In genomic region chr1:241640149-241640866, GRCh38 we compare ENCODE assay signal across 8 cellular contexts. TPM values are rescaled to one million over a fixed set of nuclear protein-coding genes. Genes with fewer than 3 reads are reported as not detected.
DNase-seq lines count a peak whose midpoint lies in the region; ATAC-seq, FAIRE-seq and TF ChIP-seq lines count a peak whose summit lies in the region.

Gene CHML (minus strand): TSS chr1:241640369. CDS start chr1:241635766, 4,603 bp downstream.
Gene OPN3 (minus strand): TSS chr1:241640369. CDS start chr1:241640254, 115 bp downstream.

- peak; percentile 30 to 96 for TF ChIP-seq POLR2A in H1 (IDR thresholded peaks at IDR 0.05; ENCODE audit: control extremely low read depth in 1 of 2, low read depth in 2 of 2, low read length in 2 of 2)

- peaks cover 4% of the 10 kb centered on the region; the same call in 1 of the 2 replicates for H3K23me2 ChIP-seq in H1 (ENCODE audit: low read depth, low read length)

- no peaks in the 10 kb centered on the region for H3K9me3 ChIP-seq in CD8-positive, alpha-beta memory T cell (ENCODE audit: low read length)
- peaks cover 0 to 6% of the 10 kb centered on the region in 2 experiments; a peak in 1 of 4 replicates for H3K9me3 ChIP-seq in H1 (ENCODE audit: insufficient read depth in 2 of 2, low read depth in 1 of 2, low read length in 1 of 2)

- H3K4me2 ChIP-seq in H1 (ENCODE audit: insufficient read depth in 1 of 2, low read depth in 2 of 2, low read length in 2 of 2): peak within 1 kb of the TSS; percentile 71 to 76
- peak within 1 kb of the TSS; percentile 25 for H3K4me2 ChIP-seq in mesendoderm (ENCODE audit: low read length)

- WGBS in H1 (ENCODE audit: extremely low coverage in 1 of 2, insufficient coverage in 1 of 2, insufficient read length in 1 of 2, insufficient replicate concordance in 2 of 2, low coverage in 1 of 2, low lambda C conversion rate in 2 of 2, missing lambda C conversion rate in 1 of 2), 2 experiments: 27% methylated on average over 14 of the region's 81 CpGs; no CpG with 5 or more reads in 1 of the 2 experiments
- no CpG with 5 or more reads among the region's 81 CpGs for WGBS in mesendoderm (ENCODE audit: extremely low coverage, insufficient coverage, low lambda C conversion rate)

- H3K14ac ChIP-seq in H1 (ENCODE audit: insufficient read length): peak within 1 kb of the TSS; percentile 82

- H3K4me3 ChIP-seq in CD8-positive, alpha-beta memory T cell (ENCODE audit: low read length): peak within 1 kb of the TSS; percentile 75
- H3K4me3 ChIP-seq in HL-60 (replicated peaks; ENCODE audit: insufficient read depth, low read length): peak within 1 kb of the TSS; percentile 81
- peak within 1 kb of the TSS; percentile 96 to 100 (median 98) for H3K4me3 ChIP-seq in H1 (ENCODE audit: extremely low read depth in 1 of 4, insufficient read depth in 2 of 4, low read depth in 3 of 4, low read length in 4 of 4)
- peak within 1 kb of the TSS; percentile 78 for H3K4me3 ChIP-seq in mesendoderm (ENCODE audit: low read length)

- peak within 1 kb of the TSS; percentile 96 for H4K91ac ChIP-seq in H1 (replicated peaks; ENCODE audit: insufficient read length, low read length)

- no peaks in the 10 kb centered on the region for H3K27me3 Mint-ChIP-seq in CD8-positive, alpha-beta memory T cell

- H2BK20ac ChIP-seq in H1 (ENCODE audit: low read length): no peak within 1 kb of the TSS; the same call in 1 of the 2 replicates

- DNase-seq in CD8-positive, alpha-beta memory T cell: peak; percentile 85 to 92 (median 85)
- peak; percentile 74 to 88 for DNase-seq in HL-60 (ENCODE audit: low read depth in 1 of 2, low spot score in 1 of 2)
- peak; percentile 12 for DNase-seq in NK-92 (lab: John Stamatoyannopoulos, UW; ENCODE audit: unreplicated experiment)
- peak; percentile 78 to 83 for DNase-seq in activated CD8-positive, alpha-beta memory T cell treated with anti-CD3 and anti-CD28 coated beads for 4 hours (ENCODE audit: low read depth in 2 of 2)
- DNase-seq in H1 (ENCODE audit: low read depth in 1 of 2, low spot score in 2 of 2): peak; percentile 62 to 95
- DNase-seq in mesendoderm: peak; percentile 92
- DNase-seq in stimulated activated CD8-positive, alpha-beta memory T cell treated with anti-CD3 and anti-CD28 coated beads, Interleukin-12 subunit alpha, Interleukin-12 subunit beta, amount 100 ng/mL, for 4 hours (ENCODE audit: low read depth): peak; percentile 88

- peak within 1 kb of the TSS; percentile 84 for H2BK12ac ChIP-seq in H1 (ENCODE audit: low read depth, low read length)

- H3K79me2 ChIP-seq in H1 (ENCODE audit: control insufficient read depth in 1 of 2, insufficient read depth in 2 of 2, low read length in 2 of 2) (peaks cover 3 to 44% of the 10 kb centered on the region in 2 experiments; a peak in 3 of 4 replicates), mesendoderm (ENCODE audit: control insufficient read depth, insufficient read depth, low read length) (peaks cover 26% of the 10 kb centered on the region)

- H2BK15ac ChIP-seq in H1 (ENCODE audit: low read length) (0 out of 2 replicates have a peak within 1 kb of the TSS, but pooled peaks have one; percentile 29), mesendoderm (replicated peaks; ENCODE audit: low read depth) (no peak within 1 kb of the TSS)

- H3K4me1 ChIP-seq in CD8-positive, alpha-beta memory T cell (ENCODE audit: insufficient read depth, low read length): peaks cover 33% of the 10 kb centered on the region
- peaks cover 0 to 7% (median 3%) of the 10 kb centered on the region in 4 experiments; a peak in 5 of 7 replicates for H3K4me1 ChIP-seq in H1 (replicated peaks in 1 of 4; ENCODE audit: control insufficient read depth in 3 of 4, insufficient read depth in 4 of 4, low read length in 3 of 4)
- peaks cover 8% of the 10 kb centered on the region for H3K4me1 ChIP-seq in mesendoderm (ENCODE audit: control insufficient read depth, low read depth, low read length)

- H3K18ac ChIP-seq in H1 (ENCODE audit: extremely low read depth, low read length) (peak within 1 kb of the TSS; percentile 98), mesendoderm (ENCODE audit: low read length) (peak within 1 kb of the TSS; percentile 86)

- CTCF ChIA-PET in CD8-positive, alpha-beta memory T cell (lab: Charles Lee): interaction anchor here (0.9 to 1.4 kb wide), 4 partner anchors 13 to 207 kb away, joined by 3 to 6 read pairs (median 4); no protein-coding TSS in a partner anchor
- CTCF ChIA-PET in H1 (lab: Charles Lee; ENCODE audit: partially characterized antibody): interaction anchor here (0.9 to 2.0 kb wide), 2 partner anchors 30 to 56 kb away, joined by 3 to 6 read pairs; no protein-coding TSS in a partner anchor

- FAIRE-seq in H1 (lab: Jason Lieb, UNC): no peak

- peak within 1 kb of the TSS; percentile 88 for H3K56ac ChIP-seq in H1 (replicated peaks; ENCODE audit: insufficient read length, low read depth, low read length)
- H3K56ac ChIP-seq in mesendoderm (ENCODE audit: low read length): peak within 1 kb of the TSS; percentile 90

- H3K27me3 ChIP-seq in CD8-positive, alpha-beta memory T cell (ENCODE audit: insufficient read depth, low read length, poor library complexity, severe bottlenecking): no peaks in the 10 kb centered on the region
- no peaks in the 10 kb centered on the region for H3K27me3 ChIP-seq in HL-60 (ENCODE audit: insufficient read depth, poor library complexity, severe bottlenecking)
- no peaks in the 10 kb centered on the region; a peak in 1 of 7 replicates for H3K27me3 ChIP-seq in H1 (replicated peaks in 1 of 4; ENCODE audit: control insufficient read depth in 3 of 4, extremely low read depth in 1 of 4, insufficient read depth in 3 of 4, low read length in 3 of 4)
- H3K27me3 ChIP-seq in mesendoderm (ENCODE audit: insufficient read depth, low read length, poor library complexity): no peaks in the 10 kb centered on the region

- H3K36me3 ChIP-seq in CD8-positive, alpha-beta memory T cell (ENCODE audit: insufficient read depth, low read length): no peaks in the 10 kb centered on the region
- H3K36me3 ChIP-seq in H1 (ENCODE audit: control insufficient read depth in 2 of 4, insufficient read depth in 4 of 4, low read length in 3 of 4) (peaks cover 0 to 9% (median 2%) of the 10 kb centered on the region in 4 experiments; a peak in 5 of 8 replicates), mesendoderm (ENCODE audit: control insufficient read depth, insufficient read depth, low read length) (peaks cover under 1% of the 10 kb centered on the region)

- peak within 1 kb of the TSS; percentile 81; the same call in 1 of the 2 replicates for H2AFZ ChIP-seq in H1 (ENCODE audit: low read length)

- TF ChIP-seq RAD21 in H1 (IDR thresholded peaks at IDR 0.05 in 1 of 2, conservative IDR thresholded peaks at IDR 0.05 in 1 of 2; ENCODE audit: low read depth in 2 of 2, low read length in 2 of 2): no peak

- H3K9ac ChIP-seq in H1 (replicated peaks in 1 of 4; ENCODE audit: extremely low read depth in 1 of 4, low read depth in 3 of 4, low read length in 3 of 4) (peak within 1 kb of the TSS; percentile 88 to 97 (median 94)), mesendoderm (ENCODE audit: low read length) (peak within 1 kb of the TSS; percentile 85)

- peaks cover 0 to 4% (median 0%) of the 10 kb centered on the region in 3 donors for H3K36me3 Mint-ChIP-seq in CD8-positive, alpha-beta memory T cell

- ATAC-seq in GM19467 (IDR thresholded peaks at IDR 0.05; ENCODE audit: unreplicated experiment): peak; percentile 91

- H3K27ac ChIP-seq in CD8-positive, alpha-beta memory T cell (ENCODE audit: low read depth, low read length): peak within 1 kb of the TSS; percentile 71
- H3K27ac ChIP-seq in HL-60 (replicated peaks) (peak within 1 kb of the TSS; percentile 88), H1 (ENCODE audit: low read depth, low read length) (peak within 1 kb of the TSS; percentile 91), mesendoderm (ENCODE audit: low read depth, low read length) (peak within 1 kb of the TSS; percentile 27)

- peak within 1 kb of the TSS; percentile 95 for H2BK5ac ChIP-seq in H1 (ENCODE audit: low read depth, low read length)
- no peak within 1 kb of the TSS for H2BK5ac ChIP-seq in mesendoderm (ENCODE audit: low read length)

- H3K4ac ChIP-seq in H1 (replicated peaks; ENCODE audit: insufficient read length, low read depth, low read length) (peak within 1 kb of the TSS; percentile 97), mesendoderm (ENCODE audit: low read depth, low read length) (peak within 1 kb of the TSS; percentile 27)

- peaks cover 3% of the 10 kb centered on the region; the same call in 1 of the 2 replicates for H3K79me1 ChIP-seq in H1 (ENCODE audit: low read depth, low read length)
- peaks cover 3% of the 10 kb centered on the region for H3K79me1 ChIP-seq in mesendoderm (ENCODE audit: low read length)

- POLR2A ChIA-PET in CD8-positive, alpha-beta memory T cell (lab: Charles Lee): interaction anchor here (0.9 to 2.3 kb wide), 5 partner anchors 37 to 1615 kb away, joined by 3 to 15 read pairs (median 4); partner anchors contain the start of genes EXO1 and SDCCAG8
- POLR2A ChIA-PET in H1 (lab: Charles Lee; ENCODE audit: partially characterized antibody): interaction anchor here (0.6 to 1.1 kb wide), 3 partner anchors 17 to 758 kb away, joined by 3 read pairs; no protein-coding TSS in a partner anchor

- H2AK5ac ChIP-seq in H1 (ENCODE audit: low read depth, low read length) (0 out of 2 replicates have a peak within 1 kb of the TSS, but pooled peaks have one; percentile 24), mesendoderm (ENCODE audit: low read length) (no peak within 1 kb of the TSS)

- TF ChIP-seq EP300 in H1 (IDR thresholded peaks at IDR 0.05; ENCODE audit: borderline replicate concordance in 1 of 2, low read depth in 2 of 2, low read length in 2 of 2): no peak

- H4K8ac ChIP-seq in H1 (ENCODE audit: extremely low read depth, insufficient read depth, low read length) (peak within 1 kb of the TSS; percentile 90), mesendoderm (ENCODE audit: low read depth, low read length) (no peak within 1 kb of the TSS)

- H3K4me1 Mint-ChIP-seq in CD8-positive, alpha-beta memory T cell: peaks cover 31 to 43% (median 40%) of the 10 kb centered on the region in 3 donors

- no peak for TF ChIP-seq CTCF in HL-60 (IDR thresholded peaks at IDR 0.05; ENCODE audit: insufficient read depth, low read length)
- no peak for TF ChIP-seq CTCF in H1 (IDR thresholded peaks at IDR 0.05; ENCODE audit: control extremely low read depth in 1 of 3, insufficient read depth in 1 of 3, low read depth in 1 of 3, low read length in 3 of 3)

- peaks cover 0 to 10% of the 10 kb centered on the region in 2 experiments for H4K20me1 ChIP-seq in H1 (replicated peaks in 1 of 2; ENCODE audit: control insufficient read depth in 1 of 2, insufficient read depth in 2 of 2, low read length in 2 of 2)

- H3K23ac ChIP-seq in H1 (ENCODE audit: insufficient read length) (no peak within 1 kb of the TSS), mesendoderm (ENCODE audit: low read length) (no peak within 1 kb of the TSS)

- H2BK120ac ChIP-seq in H1 (replicated peaks; ENCODE audit: low read depth, low read length) (peak within 1 kb of the TSS; percentile 71), mesendoderm (ENCODE audit: low read depth, low read length) (no peak within 1 kb of the TSS)

- H3K27ac Mint-ChIP-seq in CD8-positive, alpha-beta memory T cell: peak within 1 kb of the TSS; percentile 38 to 94 (median 82)

- peaks cover 0 to 8% (median 0%) of the 10 kb centered on the region in 5 donors for H3K9me3 Mint-ChIP-seq in CD8-positive, alpha-beta memory T cell

- H3K4me3 Mint-ChIP-seq in CD8-positive, alpha-beta memory T cell: peak within 1 kb of the TSS; percentile 84 to 94 (median 85)

- peak within 1 kb of the TSS; percentile 94 for H4K5ac ChIP-seq in H1 (ENCODE audit: insufficient read length, low read depth, low read length)
- no peak within 1 kb of the TSS for H4K5ac ChIP-seq in mesendoderm (ENCODE audit: low read length)

RNA-seq across cellular contexts. Expression of gene CHML, which starts in this region (rescaled TPM):
- 10 to 100 TPM; 20.3 to 21.6 TPM for total RNA-seq in CD8-positive, alpha-beta memory T cell
- 3.9 TPM for polyA plus RNA-seq in CD8-positive, alpha-beta memory T cell
- 72.5 and 82.4 TPM in 2 replicates for total RNA-seq in H1 (2021; fragmentation: NEBNext Ultra II Directional; extraction: Animal tissue kit (Norgen Biotek cat#: 25700))
- 11.5 and 15.0 TPM in 2 replicates for polyA plus RNA-seq in H1 (2011; rRNA removed)
- 10.9 TPM for polyA plus RNA-seq in H1 (2011; cell fraction: cytosol; rRNA removed)
- polyA plus RNA-seq in H1 (2011; cell fraction: nucleus; rRNA removed): 68.9 TPM
- polyA plus RNA-seq in H1 (2012, experiment 1 of 2): 14.4 to 30.4 TPM (median 22.6 TPM) in 4 replicates
- 0.97 TPM for polyA plus RNA-seq in H1 (2012, experiment 2 of 2)
- 43.6 TPM for polyA plus RNA-seq in H1 (2013, experiment 1 of 2)
- polyA plus RNA-seq in H1 (2013, experiment 2 of 2): 38.3 TPM
- polyA minus RNA-seq in H1 (2011; rRNA and poly(A)+ RNA removed): 118 and 166 TPM in 2 replicates
- polyA minus RNA-seq in H1 (2011; cell fraction: cytosol; rRNA and poly(A)+ RNA removed): 25.5 TPM
- polyA minus RNA-seq in H1 (2011; cell fraction: nucleus; rRNA and poly(A)+ RNA removed): 181 TPM
- polyA plus RNA-seq in mesendoderm (2013, experiment 1 of 2): 24.1 TPM
- polyA plus RNA-seq in mesendoderm (2013, experiment 2 of 2): 24.6 TPM

RNA-seq across cellular contexts. Expression of gene OPN3, which starts in this region (rescaled TPM):
- 1 to 10 TPM; 6.7 to 7.0 TPM for total RNA-seq in CD8-positive, alpha-beta memory T cell
- 17.6 TPM for polyA plus RNA-seq in CD8-positive, alpha-beta memory T cell
- total RNA-seq in H1 (2021; fragmentation: NEBNext Ultra II Directional; extraction: Animal tissue kit (Norgen Biotek cat#: 25700)): 18.1 and 19.4 TPM in 2 replicates
- 8.0 and 8.8 TPM in 2 replicates for polyA plus RNA-seq in H1 (2011; rRNA removed)
- polyA plus RNA-seq in H1 (2011; cell fraction: cytosol; rRNA removed): 12.7 TPM
- 11.3 TPM for polyA plus RNA-seq in H1 (2011; cell fraction: nucleus; rRNA removed)
- 10.0 to 15.4 TPM (median 10.9 TPM) in 4 replicates for polyA plus RNA-seq in H1 (2012, experiment 1 of 2)
- 4.8 TPM for polyA plus RNA-seq in H1 (2012, experiment 2 of 2)
- polyA plus RNA-seq in H1 (2013, experiment 1 of 2): 14.6 TPM
- 16.1 TPM for polyA plus RNA-seq in H1 (2013, experiment 2 of 2)
- polyA minus RNA-seq in H1 (2011; rRNA and poly(A)+ RNA removed): 14.6 and 16.9 TPM in 2 replicates
- polyA minus RNA-seq in H1 (2011; cell fraction: cytosol; rRNA and poly(A)+ RNA removed): 18.4 TPM
- polyA minus RNA-seq in H1 (2011; cell fraction: nucleus; rRNA and poly(A)+ RNA removed): 18.9 TPM
- 15.1 TPM for polyA plus RNA-seq in mesendoderm (2013, experiment 1 of 2)
- polyA plus RNA-seq in mesendoderm (2013, experiment 2 of 2): 15.1 TPM

Comparison
In these comparisons a context has a peak if more than half of its experiments do, and no peak if none do; other contexts are left out.
1. Peak in every context shown above with its lines: DNase-seq, ATAC-seq, H3K4me3 ChIP-seq and H3K27ac ChIP-seq.
2. DNase-seq: peak in every context shown above with its lines; median percentile 92 in mesendoderm; 88 in stimulated activated CD8-positive, alpha-beta memory T cell treated with anti-CD3 and anti-CD28 coated beads, Interleukin-12 subunit alpha, Interleukin-12 subunit beta, amount 100 ng/mL, for 4 hours; 85 in CD8-positive, alpha-beta memory T cell; 81 in HL-60; 80 in activated CD8-positive, alpha-beta memory T cell treated with anti-CD3 and anti-CD28 coated beads for 4 hours; 78 in H1; 12 in NK-92.
3. H3K27ac ChIP-seq: peak in every context shown above with its lines; median percentile 91 in H1; 88 in HL-60; 71 in CD8-positive, alpha-beta memory T cell; 27 in mesendoderm.